13 cellular contexts compared by ENCODE assay signal in the genomic region with DNA sequence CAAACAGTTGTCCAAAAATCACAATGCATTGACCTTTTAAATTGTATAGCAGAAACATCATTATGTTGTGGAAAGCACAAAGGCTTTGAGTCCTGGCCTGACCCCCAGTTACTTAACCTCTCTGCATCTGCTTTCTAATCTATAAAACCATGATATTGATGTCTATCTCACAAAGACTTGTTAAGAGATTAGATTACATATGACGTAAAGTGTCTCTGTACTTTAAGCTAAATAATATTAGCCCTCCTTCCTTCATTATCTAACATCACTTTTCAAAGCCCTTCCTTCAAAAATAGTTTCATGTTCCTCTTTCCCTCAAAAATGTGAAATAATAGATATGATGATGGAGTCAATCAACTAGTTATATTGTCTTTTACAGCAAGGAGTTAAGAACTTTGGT.
"Had no signal": no experiment of that assay in that cellular context is flagged by ENCODE, and none has a peak within 500 bp of the region (broad histone marks: within the 10 kb centered on the region; RNA-seq: fewer than 3 reads in every experiment).

No MANE protein-coding gene starts in this region.

- H3K4me2 ChIP-seq: neural progenitor cell had no signal

- H3K4me3 Mint-ChIP-seq: activated naive CD4-positive, alpha-beta T cell treated with anti-CD3 and anti-CD28 coated beads, Interleukin-2, amount 50 U/mL, for 24 hours; mesothelial cell of epicardium; neural progenitor cell; stimulated activated naive B cell treated with anti-CD40 and anti-IgM and Interleukin-4, amounts not matched to agents 10 μg/mL and 1 μg/mL and 100 μg/mL, for 72 hours had no signal

- H3K79me2 ChIP-seq: parathyroid adenoma had no signal

- H3K4me3 ChIP-seq: esophagus squamous epithelium, gastrocnemius medialis, heart right ventricle, neural progenitor cell, transverse colon had no signal

- H3K9me3 ChIP-seq: esophagus squamous epithelium, gastrocnemius medialis, heart right ventricle, transverse colon had no signal

- FAIRE-seq: bronchial epithelial cell had no signal

- H3K27me3 ChIP-seq: esophagus squamous epithelium, gastrocnemius medialis, heart right ventricle, transverse colon had no signal

- H3K27me3 Mint-ChIP-seq: activated naive CD4-positive, alpha-beta T cell treated with anti-CD3 and anti-CD28 coated beads, Interleukin-2, amount 50 U/mL, for 24 hours; stimulated activated naive B cell treated with anti-CD40 and anti-IgM and Interleukin-4, amounts not matched to agents 10 μg/mL and 1 μg/mL and 100 μg/mL, for 72 hours had no signal

- H2AFZ ChIP-seq: neural progenitor cell, parathyroid adenoma had no signal

- H3K9ac ChIP-seq: neural progenitor cell, parathyroid adenoma had no signal

- H3K27ac Mint-ChIP-seq: activated naive CD4-positive, alpha-beta T cell treated with anti-CD3 and anti-CD28 coated beads, Interleukin-2, amount 50 U/mL, for 24 hours; mesothelial cell of epicardium; neural progenitor cell; stimulated activated naive B cell treated with anti-CD40 and anti-IgM and Interleukin-4, amounts not matched to agents 10 μg/mL and 1 μg/mL and 100 μg/mL, for 72 hours had no signal

- H3K36me3 ChIP-seq: esophagus squamous epithelium, gastrocnemius medialis, heart right ventricle, neural progenitor cell, transverse colon had no signal

- DNase-seq: activated effector memory CD4-positive, alpha-beta T cell treated with Interleukin-2 at 50 U/mL for 16 hours; activated T-cell treated with anti-CD3 and anti-CD28 coated beads, Interleukin-2, amount 50 U/mL, for 1 hour; esophagus squamous epithelium; gastrocnemius medialis; heart right ventricle; stimulated activated CD4-positive, alpha-beta T cell treated with anti-CD3 and anti-CD28 coated beads, Interleukin-2, amount 100 ng/mL, for 24 hours; stimulated activated naive B cell treated with anti-CD40 and anti-IgM and Interleukin-4, amounts not matched to agents 10 μg/mL and 1 μg/mL and 100 μg/mL, for 72 hours; transverse colon had no signal

- H3K27ac ChIP-seq: esophagus squamous epithelium, gastrocnemius medialis, heart right ventricle, neural progenitor cell, parathyroid adenoma, transverse colon had no signal

- H3K9me3 Mint-ChIP-seq: activated naive CD4-positive, alpha-beta T cell treated with anti-CD3 and anti-CD28 coated beads, Interleukin-2, amount 50 U/mL, for 24 hours; mesothelial cell of epicardium; neural progenitor cell; stimulated activated naive B cell treated with anti-CD40 and anti-IgM and Interleukin-4, amounts not matched to agents 10 μg/mL and 1 μg/mL and 100 μg/mL, for 72 hours had no signal

- H3K36me3 Mint-ChIP-seq: activated naive CD4-positive, alpha-beta T cell treated with anti-CD3 and anti-CD28 coated beads, Interleukin-2, amount 50 U/mL, for 24 hours; mesothelial cell of epicardium; neural progenitor cell; stimulated activated naive B cell treated with anti-CD40 and anti-IgM and Interleukin-4, amounts not matched to agents 10 μg/mL and 1 μg/mL and 100 μg/mL, for 72 hours had no signal
